Comparison of ENCODE assay signal across 8 cellular contexts in genomic region chr7:87934699-87935372, GRCh38. TPM values are rescaled to one million over a fixed set of nuclear protein-coding genes. Genes with fewer than 3 reads are reported as not detected.
DNase-seq lines count a peak whose midpoint lies in the region; ATAC-seq and TF ChIP-seq lines count a peak whose summit lies in the region.

No MANE protein-coding gene starts in this region.

- no peak for TF ChIP-seq CTCF in astrocyte of the cerebellum (IDR thresholded peaks at IDR 0.05; ENCODE audit: low read depth, low read length, missing control alignments)
- TF ChIP-seq CTCF in sigmoid colon (IDR thresholded peaks at IDR 0.05): no peak

- in situ Hi-C loops in astrocyte of the cerebellum (cut with HindIII; ENCODE audit: low sequenced_read_pairs): no loop called here

- no peak for TF ChIP-seq EP300 in sigmoid colon (IDR thresholded peaks at IDR 0.05)

- intact Hi-C loops in sigmoid colon (cut with DNase I): loop anchor here (5.0 kb wide), 1 partner anchor 58 kb away; the partner anchor contains the start of genes DBF4 and SLC25A40

- H3K4me1 ChIP-seq in sigmoid colon: peaks cover 0 to 16% (median 11%) of the 10 kb centered on the region in 4 donors

- no peaks in the 10 kb centered on the region for H3K9me3 ChIP-seq in sigmoid colon

- WGBS in sigmoid colon, 2 donors: 5% methylated on average over 47 of the region's 47 CpGs

- peak overlapping the region; percentile 70 for H3K4me3 ChIP-seq in astrocyte of the cerebellum (ENCODE audit: low read depth, low read length)
- H3K4me3 ChIP-seq in iPS-11a (ENCODE audit: low read depth, low read length): peak overlapping the region; percentile 85
- H3K4me3 ChIP-seq in sigmoid colon: peak overlapping the region; percentile 48 to 76 (median 64)

- H3K27ac ChIP-seq in sigmoid colon: peak overlapping the region in 1 of 4 donors; percentile 65

- ATAC-seq in GM21723 (IDR thresholded peaks at IDR 0.05; ENCODE audit: unreplicated experiment) (peak; percentile 10), GM18870 (IDR thresholded peaks at IDR 0.05; ENCODE audit: unreplicated experiment) (no peak)

- TF ChIP-seq POLR2A in sigmoid colon (IDR thresholded peaks at IDR 0.05): no peak

- H3K27me3 ChIP-seq in sigmoid colon: peaks cover 0 to 8% (median 0%) of the 10 kb centered on the region in 3 donors

- DNase-seq in DMS53 (lab: John Stamatoyannopoulos, UW): peak; percentile 74
- peak; percentile 76 for DNase-seq in NCI-H526 treated with DMSO at 0.1 percent for 48 hours (lab: John Stamatoyannopoulos, UW)
- no peak for DNase-seq in astrocyte of the cerebellum (ENCODE audit: low read depth)
- DNase-seq in sigmoid colon: no peak
- no peak for DNase-seq in T-helper 9 cell

- no peaks in the 10 kb centered on the region for H3K36me3 ChIP-seq in sigmoid colon

RNA-seq across cellular contexts. Expression of gene ADAM22, which starts 0.8 kb away (rescaled TPM):
- total RNA-seq in sigmoid colon: 1 to 10 TPM; 1.4 to 3.5 (median 1.9) TPM
- 1 to 10 TPM in 1 of 3 donors, under 1 TPM in 2; under 0.01 to 1.0 (median 0.23) TPM for polyA plus RNA-seq in sigmoid colon

RNA-seq across cellular contexts. Expression of gene DBF4, which starts 58.5 kb away (rescaled TPM):
- 1 to 10 TPM; 2.3 to 6.4 (median 3.0) TPM for total RNA-seq in sigmoid colon
- 10 to 100 TPM in 2 of 3 donors, 1 to 10 TPM in 1; 5.4 to 13.7 (median 12.5) TPM for polyA plus RNA-seq in sigmoid colon

RNA-seq across cellular contexts. Expression of gene SLC25A40, which starts 58.7 kb away (rescaled TPM):
- total RNA-seq in sigmoid colon: 10 to 100 TPM; 17.4 to 46.8 (median 21.9) TPM
- 10 to 100 TPM in 2 of 3 donors, 1 to 10 TPM in 1; 9.6 to 17.1 (median 12.1) TPM for polyA plus RNA-seq in sigmoid colon

Comparison
In these comparisons a context has a peak if more than half of its experiments do, and no peak if none do; other contexts are left out.
1. DNase-seq: peak in DMS53 (single experiment) and NCI-H526 treated with DMSO at 0.1 percent for 48 hours (single experiment); none in astrocyte of the cerebellum (single experiment), sigmoid colon (single experiment) and T-helper 9 cell (single experiment).
2. Peak in every context shown above with its lines, with median percentiles within 50 percentile points of each other: H3K4me3 ChIP-seq.